ENCODE assay signal across 17 cellular contexts in the genomic region with DNA sequence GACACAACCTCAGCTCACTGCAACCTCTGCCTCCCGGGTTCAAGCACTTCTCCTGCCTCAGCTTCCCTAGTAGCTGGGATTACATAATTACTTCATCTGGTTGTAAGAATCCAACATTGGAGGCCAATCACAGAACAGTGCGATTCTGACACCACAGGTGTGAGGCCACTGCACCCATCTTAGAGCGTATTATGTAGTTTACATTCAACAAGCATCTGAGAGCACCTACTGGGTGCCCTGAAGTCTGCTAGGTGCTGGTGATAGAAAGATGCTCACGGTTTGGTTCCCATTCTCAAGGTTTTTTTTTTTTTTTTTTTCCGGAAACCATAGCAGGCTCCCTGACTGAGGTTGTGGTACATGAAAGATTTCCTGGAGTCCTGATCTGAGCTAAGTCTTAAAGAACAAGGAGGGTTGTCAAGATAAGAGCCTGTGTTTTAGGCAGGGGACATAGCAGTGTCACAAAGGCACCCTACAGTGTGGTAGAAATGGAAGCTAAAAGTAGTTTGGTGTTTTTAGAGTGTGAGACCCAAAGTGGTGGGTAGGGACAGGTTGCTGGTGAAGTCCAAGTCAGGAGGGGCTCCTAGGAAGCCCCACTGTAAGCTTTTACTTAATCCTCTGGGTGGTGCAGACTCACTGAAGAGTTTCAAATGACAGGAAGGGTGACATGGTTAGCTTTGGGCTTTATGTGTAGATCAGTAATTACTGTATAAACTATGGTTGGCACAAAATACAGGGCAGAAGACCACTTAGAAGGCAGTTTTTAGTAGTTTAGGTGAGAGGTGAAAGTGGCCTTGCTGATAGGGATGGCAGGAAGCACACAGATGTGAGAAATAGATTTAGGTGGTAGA. TPM values are rescaled to one million over a fixed set of nuclear protein-coding genes. Genes with fewer than 3 reads are reported as not detected.
DNase-seq lines count a peak whose midpoint lies in the region; TF ChIP-seq lines count a peak whose summit lies in the region.
"Had no signal": no experiment of that assay in that cellular context is flagged by ENCODE, and none has a peak within 500 bp of the region (broad histone marks: within the 10 kb centered on the region; RNA-seq: fewer than 3 reads in every experiment).

No MANE protein-coding gene starts in this region.

- CTCF ChIA-PET in CD8-positive, alpha-beta memory T cell (lab: Charles Lee): interaction anchor here (1.1 to 20.5 kb wide), 9 partner anchors 11 to 101 kb away, joined by 3 to 342 read pairs (median 5); no protein-coding TSS in a partner anchor
- CTCF ChIA-PET in activated CD4-positive, alpha-beta memory T cell treated with anti-CD3 and anti-CD28 coated beads, Interleukin-2, amount 10 ng/mL, durations not matched to agents 7 days and 5 days (lab: Charles Lee): interaction anchor here (0.7 to 6.8 kb wide), 10 partner anchors 12 to 260 kb away, joined by 3 to 65 read pairs (median 4); partner anchors contain the start of gene SAE1

- DNase-seq in CD8-positive, alpha-beta memory T cell: peak in 2 of 5 donors; percentile 50 to 77
- DNase-seq in activated CD4-positive, alpha-beta memory T cell treated with anti-CD3 and anti-CD28 coated beads, Interleukin-2, amount 10 ng/mL, durations not matched to agents 7 days and 5 days: no peak
- DNase-seq in endodermal cell: no peak
- no peak for DNase-seq in posterior vena cava (ENCODE audit: low spot score)
- DNase-seq in activated CD4-positive, CD25-positive, alpha-beta regulatory T cell treated with anti-CD3 and anti-CD28 coated beads, Interleukin-2, amount 50 U/mL, for 72 hours: no peak
- no peak for DNase-seq in KBM-7
- DNase-seq: adrenal gland; caudate nucleus; DMS53; foreskin keratinocyte; left lung; NCI-H2029 treated with DMSO at 0.1 percent for 48 hours; NCI-H524; psoas muscle; stimulated activated CD4-positive, alpha-beta T cell treated with anti-CD3 and anti-CD28 coated beads, Interleukin-12 subunit alpha, Interleukin-12 subunit beta, amount 100 ng/mL, for 4 hours had no signal

- peak overlapping the region; percentile 49 to 94 (median 76) for H3K27ac Mint-ChIP-seq in CD8-positive, alpha-beta memory T cell
- H3K27ac Mint-ChIP-seq in activated CD4-positive, alpha-beta memory T cell treated with anti-CD3 and anti-CD28 coated beads, Interleukin-2, amount 10 ng/mL, durations not matched to agents 7 days and 5 days: peak overlapping the region; percentile 86
- peak overlapping the region; percentile 18 for H3K27ac Mint-ChIP-seq in endodermal cell

- peaks cover 100% of the 10 kb centered on the region for H4K20me1 ChIP-seq in BLaER1

- H3K4me2 ChIP-seq in BLaER1: peak overlapping the region; percentile 39

- 97 to 98% methylated on average over 4 to 5 of the region's 5 CpGs for WGBS in endodermal cell (ENCODE audit: insufficient coverage in 1 of 2, insufficient read length in 1 of 2), 2 experiments

- peaks cover 9 to 59% (median 19%) of the 10 kb centered on the region in 3 donors for H3K36me3 Mint-ChIP-seq in CD8-positive, alpha-beta memory T cell
- peaks cover 74% of the 10 kb centered on the region for H3K36me3 Mint-ChIP-seq in activated CD4-positive, alpha-beta memory T cell treated with anti-CD3 and anti-CD28 coated beads, Interleukin-2, amount 10 ng/mL, durations not matched to agents 7 days and 5 days (ENCODE audit: low read depth)
- H3K36me3 Mint-ChIP-seq in endodermal cell (ENCODE audit: low read depth): peaks cover 81% of the 10 kb centered on the region

- H3K27me3 Mint-ChIP-seq in CD8-positive, alpha-beta memory T cell: no peaks in the 10 kb centered on the region
- H3K27me3 Mint-ChIP-seq in activated CD4-positive, alpha-beta memory T cell treated with anti-CD3 and anti-CD28 coated beads, Interleukin-2, amount 10 ng/mL, durations not matched to agents 7 days and 5 days: no peaks in the 10 kb centered on the region
- no peaks in the 10 kb centered on the region for H3K27me3 Mint-ChIP-seq in endodermal cell (ENCODE audit: insufficient read depth)

- POLR2A ChIA-PET in CD8-positive, alpha-beta memory T cell (lab: Charles Lee): interaction anchor here (0.7 to 1.5 kb wide), 6 partner anchors 11 to 98 kb away, joined by 3 to 6 read pairs (median 3); no protein-coding TSS in a partner anchor
- POLR2A ChIA-PET in activated CD4-positive, alpha-beta memory T cell treated with anti-CD3 and anti-CD28 coated beads, Interleukin-2, amount 10 ng/mL, durations not matched to agents 7 days and 5 days (lab: Charles Lee): interaction anchor here (1.0 to 4.0 kb wide), 8 partner anchors 12 to 98 kb away, joined by 3 to 46 read pairs (median 4); partner anchors contain the start of genes SAE1 and ZC3H4

- H3K9ac ChIP-seq in BLaER1 (no peak overlapping the region; the same call in 1 of the 2 replicates), endodermal cell (ENCODE audit: extremely low read depth, low read length, poor library complexity, severe bottlenecking) (no peak overlapping the region)

- H3K36me3 ChIP-seq in BLaER1 (peaks cover 98% of the 10 kb centered on the region), endodermal cell (ENCODE audit: control insufficient read depth, insufficient read depth, low read length) (peaks cover 95% of the 10 kb centered on the region)
- peaks cover 17% of the 10 kb centered on the region for H3K36me3 ChIP-seq in CD8-positive, alpha-beta memory T cell (ENCODE audit: insufficient read depth, low read length)

- in situ Hi-C loops in KBM-7 (cut with MboI; ENCODE audit: low pct_unique_long_range_greater_than_20kb, low sequenced_read_pairs): no loop called here

- no peaks in the 10 kb centered on the region for H3K9me3 Mint-ChIP-seq in CD8-positive, alpha-beta memory T cell
- H3K9me3 Mint-ChIP-seq in activated CD4-positive, alpha-beta memory T cell treated with anti-CD3 and anti-CD28 coated beads, Interleukin-2, amount 10 ng/mL, durations not matched to agents 7 days and 5 days: no peaks in the 10 kb centered on the region
- peaks cover 2% of the 10 kb centered on the region for H3K9me3 Mint-ChIP-seq in endodermal cell

- H3K27me3 ChIP-seq in BLaER1 (no peaks in the 10 kb centered on the region), endodermal cell (ENCODE audit: control insufficient read depth, insufficient read depth, low read length, poor library complexity, severe bottlenecking) (no peaks in the 10 kb centered on the region)
- H3K27me3 ChIP-seq in CD8-positive, alpha-beta memory T cell (ENCODE audit: insufficient read depth, low read length, poor library complexity, severe bottlenecking): no peaks in the 10 kb centered on the region
- H3K27me3 ChIP-seq: adrenal gland, foreskin keratinocyte, left lung, SJSA1 had no signal

- peak overlapping the region; percentile 12 to 74 (median 48) for H3K4me3 Mint-ChIP-seq in CD8-positive, alpha-beta memory T cell
- H3K4me3 Mint-ChIP-seq in activated CD4-positive, alpha-beta memory T cell treated with anti-CD3 and anti-CD28 coated beads, Interleukin-2, amount 10 ng/mL, durations not matched to agents 7 days and 5 days: no peak overlapping the region
- H3K4me3 Mint-ChIP-seq in endodermal cell: no peak overlapping the region

- intact Hi-C loops in posterior vena cava (cut with DNase I): loop anchor here in 1 of 2 donors (10.0 kb wide), 1 partner anchor 99 kb away; no protein-coding TSS in a partner anchor

- peaks cover 32 to 61% (median 56%) of the 10 kb centered on the region in 3 donors for H3K4me1 Mint-ChIP-seq in CD8-positive, alpha-beta memory T cell
- H3K4me1 Mint-ChIP-seq in activated CD4-positive, alpha-beta memory T cell treated with anti-CD3 and anti-CD28 coated beads, Interleukin-2, amount 10 ng/mL, durations not matched to agents 7 days and 5 days: peaks cover 62% of the 10 kb centered on the region
- H3K4me1 Mint-ChIP-seq in endodermal cell: peaks cover 10% of the 10 kb centered on the region

- H3K4me3 ChIP-seq in BLaER1 (no peak overlapping the region), endodermal cell (ENCODE audit: low read length) (no peak overlapping the region)
- H3K4me3 ChIP-seq in CD8-positive, alpha-beta memory T cell (ENCODE audit: low read length): peak overlapping the region; percentile 22
- H3K4me3 ChIP-seq: adrenal gland, left lung, psoas muscle, SJSA1 had no signal

- H3K27ac ChIP-seq in BLaER1 (no peak overlapping the region), endodermal cell (ENCODE audit: low read depth, low read length) (no peak overlapping the region)
- H3K27ac ChIP-seq in CD8-positive, alpha-beta memory T cell (ENCODE audit: low read depth, low read length): no peak overlapping the region
- H3K27ac ChIP-seq: adrenal gland, foreskin keratinocyte, left lung, psoas muscle, SJSA1 had no signal

- peaks cover 35% of the 10 kb centered on the region for H3K4me1 ChIP-seq in BLaER1
- peaks cover 45% of the 10 kb centered on the region for H3K4me1 ChIP-seq in CD8-positive, alpha-beta memory T cell (ENCODE audit: insufficient read depth, low read length)
- peaks cover 3% of the 10 kb centered on the region for H3K4me1 ChIP-seq in endodermal cell (ENCODE audit: control insufficient read depth, insufficient read depth, low read length)
- H3K4me1 ChIP-seq: foreskin keratinocyte had no signal

- TF ChIP-seq CTCF in endodermal cell (conservative IDR thresholded peaks at IDR 0.05): no peak

- H3K9me3 ChIP-seq in BLaER1: no peaks in the 10 kb centered on the region
- no peaks in the 10 kb centered on the region for H3K9me3 ChIP-seq in CD8-positive, alpha-beta memory T cell (ENCODE audit: low read length)
- H3K9me3 ChIP-seq in endodermal cell (ENCODE audit: control insufficient read depth, low read length): no peaks in the 10 kb centered on the region
- H3K9me3 ChIP-seq: adrenal gland, left lung, psoas muscle, SJSA1 had no signal

RNA-seq across cellular contexts. Expression of gene SAE1, which starts 15.2 kb away (rescaled TPM):
- 100 to 1,000 TPM; 167 to 172 TPM for total RNA-seq in CD8-positive, alpha-beta memory T cell
- polyA plus RNA-seq in CD8-positive, alpha-beta memory T cell: 107 TPM
- total RNA-seq in activated CD4-positive, alpha-beta memory T cell treated with anti-CD3 and anti-CD28 coated beads, Interleukin-2, amount 10 ng/mL, durations not matched to agents 7 days and 5 days: 100 to 1,000 TPM; 150 TPM
- total RNA-seq in endodermal cell (100 to 1,000 TPM; 187 to 240 TPM), posterior vena cava (10 to 100 TPM; 55.9 to 57.4 TPM)
- polyA plus RNA-seq in endodermal cell (2013, experiment 1 of 2): 185 TPM
- polyA plus RNA-seq in endodermal cell (2013, experiment 2 of 2): 176 TPM

RNA-seq across cellular contexts. Expression of gene ZC3H4, which starts 32.3 kb away (rescaled TPM):
- total RNA-seq in CD8-positive, alpha-beta memory T cell: 10 to 100 TPM; 90.3 to 99.6 TPM
- polyA plus RNA-seq in CD8-positive, alpha-beta memory T cell: 3.2 TPM
- total RNA-seq in activated CD4-positive, alpha-beta memory T cell treated with anti-CD3 and anti-CD28 coated beads, Interleukin-2, amount 10 ng/mL, durations not matched to agents 7 days and 5 days: 100 to 1,000 TPM in 1 of 2 experiments, 10 to 100 TPM in 1; 98.3 to 104 TPM
- total RNA-seq in endodermal cell (10 to 100 TPM; 64.9 to 82.5 TPM), posterior vena cava (10 to 100 TPM; 33.6 to 39.5 TPM)
- polyA plus RNA-seq in endodermal cell (2013, experiment 1 of 2): 23.7 TPM
- polyA plus RNA-seq in endodermal cell (2013, experiment 2 of 2): 23.5 TPM

Comparison
In these comparisons a context has a peak if more than half of its experiments do, and no peak if none do; other contexts are left out.
1. H3K27ac Mint-ChIP-seq: peak in every context shown above with its lines; median percentile 86 in activated CD4-positive, alpha-beta memory T cell treated with anti-CD3 and anti-CD28 coated beads, Interleukin-2, amount 10 ng/mL, durations not matched to agents 7 days and 5 days; 76 in CD8-positive, alpha-beta memory T cell; 18 in endodermal cell.
2. H3K4me3 Mint-ChIP-seq: peak in CD8-positive, alpha-beta memory T cell (7 of 7); none in activated CD4-positive, alpha-beta memory T cell treated with anti-CD3 and anti-CD28 coated beads, Interleukin-2, amount 10 ng/mL, durations not matched to agents 7 days and 5 days (single experiment) and endodermal cell (single experiment).